8 cellular contexts compared by ENCODE assay signal in genomic region chr3:46110701-46111493, GRCh38.
DNase-seq lines count a peak whose midpoint lies in the region; FAIRE-seq and TF ChIP-seq lines count a peak whose summit lies in the region.

No MANE protein-coding gene starts in this region.

- no peak overlapping the region for H3K27ac ChIP-seq in GM23248
- peak overlapping the region; percentile 93 for H3K27ac ChIP-seq in neutrophil
- no peak overlapping the region for H3K27ac ChIP-seq in kidney (ENCODE audit: low read depth in 2 of 2, low read length in 2 of 2)

- no peaks in the 10 kb centered on the region for H3K9me2 ChIP-seq in GM23248 (ENCODE audit: insufficient read depth)

- H3K9me3 ChIP-seq in GM23248 (ENCODE audit: low read depth) (no peaks in the 10 kb centered on the region), neutrophil (no peaks in the 10 kb centered on the region), kidney (ENCODE audit: control insufficient read depth in 1 of 2, low read length in 2 of 2) (no peaks in the 10 kb centered on the region)

- no peak for FAIRE-seq in kidney (lab: Jason Lieb, UNC)

- H4K20me1 ChIP-seq in GM23248 (ENCODE audit: insufficient read depth), result no peaks in the 10 kb centered on the region

- DNase-seq in ELF-1 (ENCODE audit: low read depth, low spot score), result peak; percentile 17
- peak; percentile 66 for DNase-seq in GM23248
- DNase-seq in NCI-H2081 (lab: John Stamatoyannopoulos, UW), result peak; percentile 7 to 52
- DNase-seq in choroid plexus epithelial cell (ENCODE audit: low read depth), result peak; percentile 83
- no peak for DNase-seq in dedifferentiated amniotic fluid mesenchymal stem cell (ENCODE audit: extremely low spot score)
- DNase-seq in kidney, result no peak
- no peak for DNase-seq in NCI-H510A treated with DMSO at 0.1 percent for 48 hours (lab: John Stamatoyannopoulos, UW)

- no peaks in the 10 kb centered on the region for H3K27me3 ChIP-seq in GM23248 (replicated peaks; ENCODE audit: insufficient read depth)
- no peaks in the 10 kb centered on the region for H3K27me3 ChIP-seq in neutrophil

- no peak overlapping the region for H3K4me2 ChIP-seq in GM23248 (ENCODE audit: unreplicated experiment)

- peaks cover 7% of the 10 kb centered on the region for H3K4me1 ChIP-seq in GM23248 (ENCODE audit: insufficient read depth)
- H3K4me1 ChIP-seq in neutrophil (ENCODE audit: control insufficient read depth in 1 of 2, insufficient read depth in 1 of 2, low read depth in 1 of 2, low read length in 1 of 2), result peaks cover 88 to 90% of the 10 kb centered on the region in 2 experiments
- H3K4me1 ChIP-seq in kidney (ENCODE audit: control insufficient read depth in 1 of 2, insufficient read depth in 1 of 2, low read depth in 1 of 2, low read length in 2 of 2), result no peaks in the 10 kb centered on the region

- H3K9ac ChIP-seq in GM23248 (no peak overlapping the region), kidney (ENCODE audit: low read length in 2 of 2) (no peak overlapping the region)

- 74 to 75% methylated on average over 9 of the region's 9 CpGs for WGBS in GM23248 (ENCODE audit: low coverage in 1 of 2, low lambda C conversion rate in 2 of 2, missing lambda C conversion rate in 2 of 2), 2 experiments

- H3K79me2 ChIP-seq in GM23248 (ENCODE audit: insufficient read depth), result no peaks in the 10 kb centered on the region

- TF ChIP-seq CTCF in choroid plexus epithelial cell (conservative IDR thresholded peaks at IDR 0.05; ENCODE audit: low read depth, low read length) (no peak), neutrophil (IDR thresholded peaks at IDR 0.05) (no peak), kidney (IDR thresholded peaks at IDR 0.05; ENCODE audit: borderline replicate concordance, extremely low read depth, insufficient read depth) (no peak)

- H3K36me3 ChIP-seq in GM23248 (ENCODE audit: low read depth) (no peaks in the 10 kb centered on the region), neutrophil (no peaks in the 10 kb centered on the region), kidney (ENCODE audit: control insufficient read depth in 1 of 2, insufficient read depth in 2 of 2, low read length in 2 of 2) (no peaks in the 10 kb centered on the region)

- H2AFZ ChIP-seq in GM23248, result no peak overlapping the region

- H3K4me3 ChIP-seq in GM23248 (no peak overlapping the region), choroid plexus epithelial cell (ENCODE audit: low read depth, low read length) (no peak overlapping the region), neutrophil (ENCODE audit: low read depth in 1 of 2, low read length in 1 of 2) (peak overlapping the region; percentile 40), kidney (ENCODE audit: low read length in 2 of 2) (no peak overlapping the region)

- in situ Hi-C loops in GM23248 (cut with MboI), result no loop called here

- intact Hi-C loops in kidney (cut with DNase I), result no loop called here

- H3F3A ChIP-seq in GM23248 (ENCODE audit: insufficient read depth), result peaks cover 21% of the 10 kb centered on the region

Comparison
In these comparisons a context has a peak if more than half of its experiments do, and no peak if none do; other contexts are left out.
1. DNase-seq: peak in ELF-1 (single experiment), GM23248 (single experiment), NCI-H2081 (2 of 2) and choroid plexus epithelial cell (single experiment); none in dedifferentiated amniotic fluid mesenchymal stem cell (single experiment), kidney (single experiment) and NCI-H510A treated with DMSO at 0.1 percent for 48 hours (single experiment).
2. H3K4me3 ChIP-seq: peak in neutrophil (2 of 2); none in GM23248 (single experiment), choroid plexus epithelial cell (single experiment) and kidney (0 of 2).